Comparison of ENCODE assay signal across 23 cellular contexts in the genomic region with DNA sequence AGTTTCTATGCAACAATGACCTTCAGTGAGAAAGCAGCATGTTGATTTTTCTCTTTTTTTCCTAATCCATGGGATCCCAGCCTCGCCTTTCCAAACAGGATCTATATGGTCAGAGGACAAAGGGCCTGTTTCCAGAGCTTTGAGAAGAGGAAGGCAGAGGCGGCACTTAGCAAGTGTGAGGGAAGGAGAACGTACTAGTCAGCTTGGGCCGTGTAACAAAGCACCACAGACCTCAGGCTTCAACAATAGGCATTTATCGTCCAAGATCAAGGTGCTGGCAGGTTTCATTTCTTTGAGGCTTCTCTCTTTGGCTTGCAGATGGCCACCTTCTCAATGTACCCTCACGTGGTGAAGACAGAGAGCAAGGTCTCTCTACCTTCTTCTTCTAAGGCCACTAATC. TPM values are rescaled to one million over a fixed set of nuclear protein-coding genes. Genes with fewer than 3 reads are reported as not detected.
"Had no signal": no experiment of that assay in that cellular context is flagged by ENCODE, and none has a peak within 500 bp of the region (broad histone marks: within the 10 kb centered on the region; RNA-seq: fewer than 3 reads in every experiment).

No MANE protein-coding gene starts in this region.

- H3K27me3 ChIP-seq: MG63, SJSA1 had no signal

- H3K36me3 ChIP-seq: MG63, SJSA1 had no signal

- H3K9me3 ChIP-seq: MG63, SJSA1, SK-N-SH had no signal

- FAIRE-seq: HTR-8/SVneo, RCC 7860 had no signal

- H3K9ac ChIP-seq: SK-N-SH had no signal

- H3K27ac ChIP-seq: HL-60, SJSA1 had no signal

- DNase-seq: KBM-7, MG63, NCI-H1092, NCI-H1105 treated with DMSO at 0.1 percent for 48 hours, NCI-H1417 treated with DMSO at 0.1 percent for 48 hours, NCI-H146, NCI-H1694 treated with DMSO at 0.1 percent for 48 hours, NCI-H1930, NCI-H2107, NCI-H2171, NCI-H226, NCI-H446, NCI-H510A, NCI-H524 treated with DMSO at 0.1 percent for 48 hours, NCI-H774, Right ventricle myocardium superior, RPMI8226, SIG-M5, SK-N-SH had no signal

- H3K4me3 ChIP-seq: MG63, SJSA1 had no signal

RNA-seq across cellular contexts. Expression of a gene that starts 7.3 kb away (rescaled TPM):
- total RNA-seq: Right ventricle myocardium superior had no signal
